ENCODE assay signal across 2 cellular contexts in the genomic region with DNA sequence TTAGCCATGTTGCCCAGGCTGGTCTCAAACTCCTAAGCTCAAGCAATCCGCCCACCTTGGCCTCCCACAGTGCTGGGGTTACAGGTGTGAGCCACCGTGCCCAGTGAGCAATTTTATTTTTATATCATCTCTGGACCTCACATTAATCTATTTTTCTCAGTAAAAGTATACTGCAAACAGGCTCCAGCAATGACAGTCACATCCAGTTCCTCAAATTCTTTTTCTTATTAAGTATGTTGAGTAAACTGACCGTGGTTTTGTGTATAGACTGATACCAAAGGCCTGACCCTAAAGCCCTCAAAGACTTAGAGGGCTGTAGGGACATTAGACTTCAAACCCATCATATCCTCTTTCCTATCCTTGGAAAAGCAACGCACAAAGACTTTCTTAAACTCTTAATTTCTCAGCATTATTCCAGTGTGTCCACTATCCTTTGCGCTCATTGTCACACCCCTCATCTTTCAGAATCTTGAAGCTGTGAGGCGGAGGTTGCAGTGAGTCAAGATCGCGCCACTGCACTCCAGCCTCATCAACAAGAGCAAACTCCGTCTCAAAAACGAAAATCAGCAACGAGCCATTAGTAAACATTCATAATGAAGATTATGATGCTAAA.
TF ChIP-seq lines count a peak whose summit lies in the region.

No MANE protein-coding gene starts in this region.

TF ChIP-seq in A549, 52 proteins besides CTCF, POLR2A, EP300 and RAD21 (continued from another document):
- TF ChIP-seq, protein P1, sequence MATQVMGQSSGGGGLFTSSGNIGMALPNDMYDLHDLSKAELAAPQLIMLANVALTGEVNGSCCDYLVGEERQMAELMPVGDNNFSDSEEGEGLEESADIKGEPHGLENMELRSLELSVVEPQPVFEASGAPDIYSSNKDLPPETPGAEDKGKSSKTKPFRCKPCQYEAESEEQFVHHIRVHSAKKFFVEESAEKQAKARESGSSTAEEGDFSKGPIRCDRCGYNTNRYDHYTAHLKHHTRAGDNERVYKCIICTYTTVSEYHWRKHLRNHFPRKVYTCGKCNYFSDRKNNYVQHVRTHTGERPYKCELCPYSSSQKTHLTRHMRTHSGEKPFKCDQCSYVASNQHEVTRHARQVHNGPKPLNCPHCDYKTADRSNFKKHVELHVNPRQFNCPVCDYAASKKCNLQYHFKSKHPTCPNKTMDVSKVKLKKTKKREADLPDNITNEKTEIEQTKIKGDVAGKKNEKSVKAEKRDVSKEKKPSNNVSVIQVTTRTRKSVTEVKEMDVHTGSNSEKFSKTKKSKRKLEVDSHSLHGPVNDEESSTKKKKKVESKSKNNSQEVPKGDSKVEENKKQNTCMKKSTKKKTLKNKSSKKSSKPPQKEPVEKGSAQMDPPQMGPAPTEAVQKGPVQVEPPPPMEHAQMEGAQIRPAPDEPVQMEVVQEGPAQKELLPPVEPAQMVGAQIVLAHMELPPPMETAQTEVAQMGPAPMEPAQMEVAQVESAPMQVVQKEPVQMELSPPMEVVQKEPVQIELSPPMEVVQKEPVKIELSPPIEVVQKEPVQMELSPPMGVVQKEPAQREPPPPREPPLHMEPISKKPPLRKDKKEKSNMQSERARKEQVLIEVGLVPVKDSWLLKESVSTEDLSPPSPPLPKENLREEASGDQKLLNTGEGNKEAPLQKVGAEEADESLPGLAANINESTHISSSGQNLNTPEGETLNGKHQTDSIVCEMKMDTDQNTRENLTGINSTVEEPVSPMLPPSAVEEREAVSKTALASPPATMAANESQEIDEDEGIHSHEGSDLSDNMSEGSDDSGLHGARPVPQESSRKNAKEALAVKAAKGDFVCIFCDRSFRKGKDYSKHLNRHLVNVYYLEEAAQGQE (IDR thresholded peaks at IDR 0.05): no peak
- TF ChIP-seq SMC3 (IDR thresholded peaks at IDR 0.05) (no peak), HOXB13 (CRISPR knock-in tag; IDR thresholded peaks at IDR 0.05; ENCODE audit: low read depth) (no peak), HEYL (CRISPR knock-in tag; IDR thresholded peaks at IDR 0.05) (no peak)

TF ChIP-seq in endothelial cell of umbilical vein, 7 proteins besides CTCF, POLR2A, EP300 and RAD21 (continued from another document):
- TF ChIP-seq, protein P2, sequence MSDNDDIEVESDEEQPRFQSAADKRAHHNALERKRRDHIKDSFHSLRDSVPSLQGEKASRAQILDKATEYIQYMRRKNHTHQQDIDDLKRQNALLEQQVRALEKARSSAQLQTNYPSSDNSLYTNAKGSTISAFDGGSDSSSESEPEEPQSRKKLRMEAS (IDR thresholded peaks at IDR 0.05; ENCODE audit: insufficient read depth, insufficient read length): no peak
